12 cellular contexts compared by ENCODE assay signal in the genomic region with DNA sequence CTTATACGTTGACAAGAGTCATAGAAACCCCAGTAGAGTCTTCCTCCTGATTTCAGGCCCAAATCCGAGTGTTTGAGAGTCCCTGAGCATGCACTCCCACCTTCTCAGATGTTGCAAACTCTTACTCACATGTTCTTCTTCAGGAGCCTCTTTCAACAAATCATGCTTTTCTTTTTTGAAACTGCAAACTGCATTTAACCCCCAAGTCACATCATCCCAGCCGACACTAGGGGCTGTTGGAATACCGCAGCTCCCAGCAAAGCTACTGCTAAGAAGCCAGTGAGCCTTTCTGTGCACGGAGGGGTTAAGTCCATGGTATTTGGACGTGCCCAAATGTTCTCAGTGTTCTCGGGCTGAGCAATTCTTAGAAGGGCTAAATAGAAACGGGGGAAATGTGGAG.
DNase-seq lines count a peak whose midpoint lies in the region; ATAC-seq and TF ChIP-seq lines count a peak whose summit lies in the region.
"Had no signal": no experiment of that assay in that cellular context is flagged by ENCODE, and none has a peak within 500 bp of the region (broad histone marks: within the 10 kb centered on the region; RNA-seq: fewer than 3 reads in every experiment).

No MANE protein-coding gene starts in this region.

- WGBS in urinary bladder = 12% methylated on average over 8 of the region's 8 CpGs

- H3K27ac ChIP-seq in SK-N-MC = peak overlapping the region; percentile 95
- H3K27ac ChIP-seq in urinary bladder (ENCODE audit: low read depth) = peak overlapping the region; percentile 66
- H3K27ac ChIP-seq in dorsolateral prefrontal cortex = peak overlapping the region in 12 of 59 donors; percentile 5 to 72 (median 38)

- no peaks in the 10 kb centered on the region for H3K27me3 ChIP-seq in dorsolateral prefrontal cortex

- H3K9me3 ChIP-seq in SK-N-MC (ENCODE audit: low read depth, low read length) = no peaks in the 10 kb centered on the region

- TF ChIP-seq CTCF in fibroblast of the aortic adventitia (IDR thresholded peaks at IDR 0.05; ENCODE audit: insufficient read depth, low read length) (peak; percentile 21), dorsolateral prefrontal cortex (IDR thresholded peaks at IDR 0.05 in 54 of 56, conservative IDR thresholded peaks at IDR 0.05 in 2 of 56; ENCODE audit: low read depth in 1 of 56, partially characterized antibody in 56 of 56) (no peak)

- peak overlapping the region; percentile 74 for H3K4me3 ChIP-seq in SK-N-MC
- H3K4me3 ChIP-seq in fibroblast of the aortic adventitia (ENCODE audit: low read depth, low read length) = no peak overlapping the region
- H3K4me3 ChIP-seq in urinary bladder (ENCODE audit: low read depth, low read length) = no peak overlapping the region
- peak overlapping the region in 3 of 59 donors; percentile 6 to 39 (median 21) for H3K4me3 ChIP-seq in dorsolateral prefrontal cortex

- H3K36me3 ChIP-seq in SK-N-MC (ENCODE audit: insufficient read depth, low read length) (no peaks in the 10 kb centered on the region), urinary bladder (ENCODE audit: insufficient read depth) (no peaks in the 10 kb centered on the region)

- in situ Hi-C loops in G401 (cut with HindIII; ENCODE audit: low sequenced_read_pairs) = no loop called here

- ATAC-seq in stimulated activated naive CD8-positive, alpha-beta T cell treated with anti-CD3 and anti-CD28 coated beads, Interleukin-15, Interleukin-2, amounts not matched to agents 100 U/mL and 50 U/mL, for 24 hours = no peak
- ATAC-seq: activated naive CD8-positive, alpha-beta T cell treated with anti-CD3 and anti-CD28 coated beads, Interleukin-2, amount 50 U/mL, for 24 hours had no signal

- no peak for DNase-seq in SK-N-MC (ENCODE audit: low read depth, low spot score)
- peak; percentile 65 for DNase-seq in fibroblast of the aortic adventitia (ENCODE audit: low read depth)
- peak; percentile 68 for DNase-seq in myocyte (ENCODE audit: low read depth)
- DNase-seq in stimulated activated naive CD8-positive, alpha-beta T cell treated with anti-CD3 and anti-CD28 coated beads, Interleukin-15, Interleukin-2, amounts not matched to agents 100 U/mL and 50 U/mL, for 24 hours = no peak
- no peak for DNase-seq in dorsolateral prefrontal cortex
- DNase-seq in G401 (ENCODE audit: low spot score) = no peak
- DNase-seq: activated CD4-positive, CD25-positive, alpha-beta regulatory T cell; activated naive CD8-positive, alpha-beta T cell treated with anti-CD3 and anti-CD28 coated beads, Interleukin-2, amount 50 U/mL, for 24 hours; naive B cell; NCI-H524; stimulated activated naive CD4-positive, alpha-beta T cell had no signal

- intact Hi-C loops in dorsolateral prefrontal cortex (cut with DNase I) = no loop called here

- peak overlapping the region; percentile 43 for H3K9ac ChIP-seq in SK-N-MC (ENCODE audit: insufficient read length)

- no peaks in the 10 kb centered on the region for H3K4me1 ChIP-seq in urinary bladder (ENCODE audit: insufficient read depth)

Comparison
In these comparisons a context has a peak if more than half of its experiments do, and no peak if none do; other contexts are left out.
1. DNase-seq: peak in fibroblast of the aortic adventitia (single experiment) and myocyte (single experiment); none in SK-N-MC (single experiment), stimulated activated naive CD8-positive, alpha-beta T cell treated with anti-CD3 and anti-CD28 coated beads, Interleukin-15, Interleukin-2, amounts not matched to agents 100 U/mL and 50 U/mL, for 24 hours (single experiment), dorsolateral prefrontal cortex (0 of 10) and G401 (single experiment).